9 cellular contexts compared by ENCODE assay signal in the genomic region with DNA sequence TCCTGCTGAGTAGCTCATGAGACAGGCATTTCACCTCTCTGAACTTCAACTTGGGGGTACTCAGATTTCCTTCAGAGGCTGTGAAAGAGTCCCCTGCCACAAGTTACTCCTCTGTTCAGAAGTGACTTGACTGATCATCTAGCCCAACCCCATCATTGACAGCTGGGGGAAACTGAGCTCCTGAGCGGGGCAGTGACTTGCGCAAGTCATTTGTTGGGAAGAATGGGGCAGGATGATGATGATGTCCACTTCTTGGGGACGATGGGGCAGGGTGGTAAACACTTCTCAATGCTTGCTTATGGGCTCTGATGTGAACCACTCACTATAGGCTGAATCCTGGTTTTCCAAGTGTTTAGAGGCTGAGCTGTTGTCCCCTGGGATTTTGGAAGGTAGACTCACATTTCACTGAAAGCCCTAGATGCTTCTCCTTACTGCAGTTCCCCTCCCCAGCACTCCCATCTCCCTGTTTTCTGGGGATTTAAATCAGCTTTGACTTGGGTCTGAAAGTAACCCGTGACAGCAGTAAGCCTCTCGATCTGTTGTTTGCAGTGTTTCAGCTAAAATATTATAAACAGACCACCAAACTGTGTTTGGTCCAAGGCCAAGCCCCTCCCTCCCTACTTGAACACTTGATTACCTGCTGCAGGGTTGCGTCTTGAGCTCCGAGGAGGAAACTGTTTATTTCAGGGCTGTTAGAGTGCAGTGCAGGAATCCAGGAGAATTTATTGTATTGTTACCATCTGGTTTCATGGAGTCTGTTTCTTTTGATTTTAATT. TPM values are rescaled to one million over a fixed set of nuclear protein-coding genes. Genes with fewer than 3 reads are reported as not detected.
A peak's percentile ranks its signal among the peaks of the same experiment; 100 is the strongest.
DNase-seq lines count a peak whose midpoint lies in the region; ATAC-seq, FAIRE-seq and TF ChIP-seq lines count a peak whose summit lies in the region.
"Had no signal": no experiment of that assay in that cellular context is flagged by ENCODE, and none has a peak within 500 bp of the region (broad histone marks: within the 10 kb centered on the region; RNA-seq: fewer than 3 reads in every experiment).

No MANE protein-coding gene starts in this region.

- TF ChIP-seq CTCF in Calu3 (IDR thresholded peaks at IDR 0.05; ENCODE audit: unreplicated experiment) (no peak), NB4 (IDR thresholded peaks at IDR 0.05; ENCODE audit: low read depth, low read length) (no peak), body of pancreas (IDR thresholded peaks at IDR 0.05) (no peak), neural progenitor cell (IDR thresholded peaks at IDR 0.05) (no peak)

- DNase-seq in Calu3 = no peak
- DNase-seq in NB4 (ENCODE audit: low read depth) = no peak
- DNase-seq in body of pancreas = peak in 1 of 4 donors; percentile 8
- no peak for DNase-seq in neural progenitor cell (ENCODE audit: low spot score)
- DNase-seq in KG1 (lab: John Stamatoyannopoulos, UW) = no peak
- DNase-seq in HAP-1 (ENCODE audit: low spot score in 2 of 2) = no peak
- DNase-seq in urothelium cell line (ENCODE audit: low spot score) = no peak

- peak overlapping the region; percentile 16 for H3K4me3 ChIP-seq in NB4 (ENCODE audit: low read depth, low read length)
- H3K4me3 ChIP-seq in body of pancreas = no peak overlapping the region
- H3K4me3 ChIP-seq in neural progenitor cell = no peak overlapping the region
- no peak overlapping the region for H3K4me3 ChIP-seq in HAP-1

- H3K9me3 Mint-ChIP-seq in Calu3 (ENCODE audit: low read depth, unreplicated experiment) (no peaks in the 10 kb centered on the region), neural progenitor cell (no peaks in the 10 kb centered on the region)

- no peak overlapping the region for H3K9ac ChIP-seq in neural progenitor cell

- ATAC-seq in body of pancreas (no peak), GM19463 (IDR thresholded peaks at IDR 0.05; ENCODE audit: unreplicated experiment) (no peak)

- peaks cover 10% of the 10 kb centered on the region for H3F3A ChIP-seq in neural progenitor cell (ENCODE audit: low read depth)

- H3K36me3 Mint-ChIP-seq in Calu3 (ENCODE audit: insufficient read depth, unreplicated experiment) (peaks cover 63% of the 10 kb centered on the region), neural progenitor cell (peaks cover 9% of the 10 kb centered on the region)

- BruUV-seq in Calu3 (replicated peaks; lab: Mats Ljungman, UMichigan) = TSS peak; percentile 92

- no peak for FAIRE-seq in urothelium cell line (lab: Jason Lieb, UNC)
- FAIRE-seq: endometrium had no signal

- H3K27ac ChIP-seq in body of pancreas (peak overlapping the region in 3 of 4 donors; percentile 47 to 74 (median 61)), neural progenitor cell (no peak overlapping the region)

- no peaks in the 10 kb centered on the region for H3K36me3 ChIP-seq in body of pancreas (replicated peaks in 1 of 2; ENCODE audit: insufficient read depth in 1 of 2, low read depth in 2 of 2)
- H3K36me3 ChIP-seq in neural progenitor cell = no peaks in the 10 kb centered on the region
- peaks cover 6% of the 10 kb centered on the region for H3K36me3 ChIP-seq in HAP-1 (replicated peaks)

- H2AFZ ChIP-seq in neural progenitor cell (replicated peaks) = no peak overlapping the region

- H3K27ac Mint-ChIP-seq in Calu3 (ENCODE audit: unreplicated experiment) (peak overlapping the region; percentile 82), neural progenitor cell (peak overlapping the region; percentile 4)

- in situ Hi-C loops in HAP-1 (cut with MboI; ENCODE audit: low sequenced_read_pairs) = no loop called here

- H3K27me3 Mint-ChIP-seq in Calu3 (ENCODE audit: unreplicated experiment) = no peaks in the 10 kb centered on the region
- no peaks in the 10 kb centered on the region for H3K27me3 Mint-ChIP-seq in neural progenitor cell (ENCODE audit: insufficient read depth, low read depth)

- H3K9me3 ChIP-seq in body of pancreas (no peaks in the 10 kb centered on the region), neural progenitor cell (ENCODE audit: low read depth) (no peaks in the 10 kb centered on the region), HAP-1 (no peaks in the 10 kb centered on the region)

- peak overlapping the region; percentile 41 for H3K4me3 Mint-ChIP-seq in Calu3 (ENCODE audit: low read depth, unreplicated experiment)
- H3K4me3 Mint-ChIP-seq in neural progenitor cell = peak overlapping the region; percentile 18

- H4K20me1 ChIP-seq in neural progenitor cell (ENCODE audit: low read depth) = peaks cover 62% of the 10 kb centered on the region

- intact Hi-C loops in Calu3 (cut with micrococcal nuclease; ENCODE audit: unreplicated experiment) = loop anchor here (2.0 kb wide), 2 partner anchors 14 to 22 kb away; no protein-coding TSS in a partner anchor
- intact Hi-C loops in body of pancreas (cut with DNase I) = no loop called here

- peak overlapping the region; percentile 34 for H3K4me2 ChIP-seq in neural progenitor cell

- H3K27me3 ChIP-seq in body of pancreas (no peaks in the 10 kb centered on the region), neural progenitor cell (no peaks in the 10 kb centered on the region), HAP-1 (ENCODE audit: low read depth) (no peaks in the 10 kb centered on the region)

- WGBS in body of pancreas, 2 donors = 56 to 60% methylated on average over 7 of the region's 7 CpGs

- H3K4me1 Mint-ChIP-seq in Calu3 (ENCODE audit: low read depth, unreplicated experiment) (peaks cover 82% of the 10 kb centered on the region), neural progenitor cell (peaks cover 77% of the 10 kb centered on the region)

- peaks cover 70% of the 10 kb centered on the region for H3K79me2 ChIP-seq in neural progenitor cell (ENCODE audit: low read depth)

- peaks cover 75% of the 10 kb centered on the region for H3K4me1 ChIP-seq in body of pancreas
- peaks cover 63% of the 10 kb centered on the region for H3K4me1 ChIP-seq in neural progenitor cell
- peaks cover 21% of the 10 kb centered on the region for H3K4me1 ChIP-seq in HAP-1

- TF ChIP-seq POLR2A in NB4 (IDR thresholded peaks at IDR 0.05; ENCODE audit: extremely low read depth, insufficient read length) = no peak
- TF ChIP-seq POLR2A in body of pancreas (IDR thresholded peaks at IDR 0.05) = no peak

- CTCF ChIA-PET in Calu3 (lab: Charles Lee) = interaction anchor here (1.2 kb wide), 1 partner anchor 16 kb away, joined by 3 read pairs; no protein-coding TSS in a partner anchor

RNA-seq across cellular contexts. Expression of a gene that starts 25.1 kb away (rescaled TPM):
- total RNA-seq in Calu3 (2022) = 121 and 147 TPM in 2 replicates
- total RNA-seq in body of pancreas = 10 to 100 TPM; 19.7 to 52.4 TPM
- total RNA-seq in neural progenitor cell (ENCODE audit: low replicate concordance) = 12.5 and 14.3 TPM in 2 replicates
